In genomic region chr16:11150190-11150589, GRCh38 we compare ENCODE assay signal across 33 cellular contexts.
"Had no signal": no experiment of that assay in that cellular context is flagged by ENCODE, and none has a peak within 500 bp of the region (broad histone marks: within the 10 kb centered on the region; RNA-seq: fewer than 3 reads in every experiment).

No MANE protein-coding gene starts in this region.

- H3K27ac ChIP-seq: adrenal gland, body of pancreas, brain microvascular endothelial cell, breast epithelium, VCaP had no signal

- H3K4me3 ChIP-seq: adrenal gland, body of pancreas, breast epithelium had no signal

- H3K9me3 ChIP-seq: adrenal gland, body of pancreas, breast epithelium had no signal

- ATAC-seq: activated CD8-positive, alpha-beta T cell treated with anti-CD3 and anti-CD28 coated beads for 36 hours; activated naive CD4-positive, alpha-beta T cell treated with anti-CD3 and anti-CD28 coated beads, Interleukin-2, amount 50 U/mL, for 72 hours; activated T-cell treated with anti-CD3 and anti-CD28 coated beads, Interleukin-2, amount 50 U/mL, for 4 hours; activated T-cell treated with anti-CD3 and anti-CD28 coated beads, Interleukin-2, amount 50 U/mL, for 72 hours; activated T-helper 17 cell treated with anti-CD3 and anti-CD28 coated beads, Interleukin-2, amount 50 U/mL, for 72 hours; body of pancreas had no signal

- FAIRE-seq: astrocyte, TTC549 had no signal

- H3K27me3 ChIP-seq: adrenal gland, body of pancreas, brain microvascular endothelial cell, breast epithelium had no signal

- H3K4me1 ChIP-seq: body of pancreas, breast epithelium had no signal

- DNase-seq: activated B cell treated with CpG ODN at 0.5 μM for 24 hours; activated CD4-positive, alpha-beta memory T cell treated with anti-CD3 and anti-CD28 coated beads for 36 hours; activated CD4-positive, alpha-beta T cell treated with anti-CD3 and anti-CD28 coated beads for 4 hours; activated CD4-positive, alpha-beta T cell treated with anti-CD3 and anti-CD28 coated beads, Interleukin-2, amount 10 ng/mL, durations not matched to agents 24 days and 14 days; activated CD4-positive, alpha-beta T cell treated with anti-CD3 and anti-CD28 coated beads, Interleukin-2, amount 50 U/mL, for 1 hour; activated CD4-positive, alpha-beta T cell treated with anti-CD3 and anti-CD28 coated beads, Interleukin-2, amount 50 U/mL, for 4 hours; activated CD4-positive, CD25-positive, alpha-beta regulatory T cell treated with anti-CD3 and anti-CD28 coated beads, Interleukin-2, amount 50 U/mL, for 72 hours; activated CD8-positive, alpha-beta memory T cell treated with anti-CD3 and anti-CD28 coated beads, Interleukin-2, amount 50 U/mL, for 4 hours; activated CD8-positive, alpha-beta T cell treated with anti-CD3 and anti-CD28 coated beads for 36 hours; activated effector memory CD4-positive, alpha-beta T cell treated with anti-CD3 and anti-CD28 coated beads, Interleukin-2, amount 50 U/mL, for 16 hours; activated gamma-delta T cell treated with Interleukin-2 at 50 U/mL for 16 hours; activated naive CD4-positive, alpha-beta T cell; activated naive CD4-positive, alpha-beta T cell treated with anti-CD3 and anti-CD28 coated beads for 36 hours; activated naive CD4-positive, alpha-beta T cell treated with anti-CD3 and anti-CD28 coated beads, Interleukin-2, amount 50 U/mL, for 16 hours; activated naive CD8-positive, alpha-beta T cell treated with anti-CD3 and anti-CD28 coated beads for 36 hours; activated T-cell treated with anti-CD3 and anti-CD28 coated beads for 4 hours; activated T-cell treated with anti-CD3 and anti-CD28 coated beads, Interleukin-2, amount 50 U/mL, for 1 hour; activated T-cell treated with anti-CD3 and anti-CD28 coated beads, Interleukin-2, amount 50 U/mL, for 4 hours; activated T-cell treated with anti-CD3 and anti-CD28 coated beads, Interleukin-2, amount 50 U/mL, for 72 hours; adrenal gland; amniotic stem cell; body of pancreas; brain microvascular endothelial cell; central memory CD4-positive, alpha-beta T cell; T-helper 1 cell; T-helper 2 cell; T-helper 9 cell had no signal

- H3K36me3 ChIP-seq: adrenal gland, brain microvascular endothelial cell, breast epithelium had no signal
